Comparison of ENCODE assay signal across 10 cellular contexts in the genomic region with DNA sequence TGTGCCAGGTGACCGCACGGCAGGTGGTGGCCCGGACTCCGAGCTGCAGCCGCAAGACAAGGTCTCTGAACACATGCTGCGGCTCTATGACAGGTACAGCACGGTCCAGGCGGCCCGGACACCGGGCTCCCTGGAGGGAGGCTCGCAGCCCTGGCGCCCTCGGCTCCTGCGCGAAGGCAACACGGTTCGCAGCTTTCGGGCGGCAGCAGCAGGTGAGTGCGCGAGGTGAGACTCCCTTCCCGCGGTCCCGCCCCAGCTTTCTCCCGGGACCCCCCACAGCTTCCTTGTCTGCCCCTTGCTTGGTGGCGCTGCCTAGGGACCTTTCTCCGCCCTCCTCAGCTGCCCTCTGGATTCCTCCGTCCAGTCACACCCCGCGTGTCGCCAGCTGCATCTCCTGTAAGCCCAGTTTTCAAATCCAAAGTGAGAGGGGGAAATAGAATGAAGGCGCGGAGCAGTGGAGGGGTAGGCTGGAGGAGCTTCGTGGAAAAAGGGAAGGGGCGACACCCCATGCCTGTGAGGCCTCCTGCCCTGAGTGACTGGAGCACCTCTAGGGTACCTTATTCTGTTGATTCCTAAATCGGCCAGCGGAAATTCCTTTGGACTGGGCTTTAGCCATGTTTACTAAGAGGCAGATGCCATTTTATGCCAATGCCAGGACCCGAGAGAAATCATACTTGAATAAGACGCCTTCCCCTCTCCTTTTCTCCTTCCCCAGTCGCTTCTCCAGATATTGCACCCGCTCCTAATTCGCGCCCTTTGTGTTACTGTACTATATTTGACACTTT. TPM values are rescaled to one million over a fixed set of nuclear protein-coding genes. Genes with fewer than 3 reads are reported as not detected.
DNase-seq lines count a peak whose midpoint lies in the region; ATAC-seq, FAIRE-seq and TF ChIP-seq lines count a peak whose summit lies in the region.
"Had no signal": no experiment of that assay in that cellular context is flagged by ENCODE, and none has a peak within 500 bp of the region (broad histone marks: within the 10 kb centered on the region; RNA-seq: fewer than 3 reads in every experiment).

No MANE protein-coding gene starts in this region.

- no peak for FAIRE-seq in pancreas (lab: Jason Lieb, UNC)
- FAIRE-seq: islet of Langerhans had no signal

- no peak for DNase-seq in GM06990 (ENCODE audit: extremely low read depth, insufficient read length)
- DNase-seq in NCI-H146 (lab: John Stamatoyannopoulos, UW): peak; percentile 84
- DNase-seq in epithelial cell of esophagus (ENCODE audit: low read depth): peak; percentile 5
- DNase-seq in pancreas: peak in 1 of 6 donors; percentile 7
- DNase-seq in SHP77 treated with DMSO at 0.1 percent for 48 hours (lab: John Stamatoyannopoulos, UW): no peak
- DNase-seq in NCI-H1436 (lab: John Stamatoyannopoulos, UW): no peak

- 4 to 6% methylated on average over 37 to 43 of the region's 43 CpGs for WGBS in pancreas, 2 donors

- ATAC-seq in pancreas: peak in 2 of 4 donors; percentile 26 to 35
- ATAC-seq in GM18867 (IDR thresholded peaks at IDR 0.05; ENCODE audit: unreplicated experiment): no peak
- no peak for ATAC-seq in esophagus mucosa

- peaks cover 0 to 5% (median 0%) of the 10 kb centered on the region in 3 donors for H3K4me1 ChIP-seq in pancreas

- no peaks in the 10 kb centered on the region for H3K9me3 ChIP-seq in pancreas

- H3K27me3 ChIP-seq in GM06990 (replicated peaks; ENCODE audit: control insufficient read depth, insufficient read depth, low read length) (peaks cover 3% of the 10 kb centered on the region; the same call in 1 of the 2 replicates), pancreas (peaks cover 0 to 34% (median 7%) of the 10 kb centered on the region in 4 donors)

- TF ChIP-seq CTCF in GM06990 (IDR thresholded peaks at IDR 0.05; ENCODE audit: insufficient read depth, low read length, poor library complexity, severe bottlenecking): no peak
- no peak for TF ChIP-seq CTCF in epithelial cell of esophagus (IDR thresholded peaks at IDR 0.05; ENCODE audit: insufficient read depth, low read depth, low read length, missing control alignments)
- TF ChIP-seq CTCF in pancreas (IDR thresholded peaks at IDR 0.05): no peak

- H3K4me3 ChIP-seq in GM06990 (replicated peaks; ENCODE audit: low read depth, low read length) (peak overlapping the region; percentile 53), epithelial cell of esophagus (ENCODE audit: low read length) (peak overlapping the region; percentile 28), pancreas (peak overlapping the region in 3 of 4 donors; percentile 6 to 42 (median 25))

- no peak overlapping the region for H3K27ac ChIP-seq in pancreas
- H3K27ac ChIP-seq: VCaP had no signal

- no peaks in the 10 kb centered on the region for H3K36me3 ChIP-seq in GM06990 (ENCODE audit: control insufficient read depth, insufficient read depth, low read length)
- no peaks in the 10 kb centered on the region for H3K36me3 ChIP-seq in pancreas

- intact Hi-C loops in pancreas (cut with DNase I): no loop called here

RNA-seq across cellular contexts. Expression of gene BMP3, which starts 1.1 kb away (rescaled TPM):
- total RNA-seq in pancreas (under 1 TPM in 3 of 6 donors, not detected in 3; 0.03 to 0.09 (median 0.06) TPM), esophagus mucosa (0.28 TPM)
- polyA plus RNA-seq in pancreas: under 1 TPM; 0.02 to 0.04 TPM

Comparison
In these comparisons a context has a peak if more than half of its experiments do, and no peak if none do; other contexts are left out.
1. DNase-seq: peak in NCI-H146 (single experiment) and epithelial cell of esophagus (single experiment); none in GM06990 (single experiment), SHP77 treated with DMSO at 0.1 percent for 48 hours (single experiment) and NCI-H1436 (single experiment).
2. Peak in every context shown above with its lines, with median percentiles within 50 percentile points of each other: H3K4me3 ChIP-seq.